ENCODE assay signal across 9 cellular contexts in the genomic region with DNA sequence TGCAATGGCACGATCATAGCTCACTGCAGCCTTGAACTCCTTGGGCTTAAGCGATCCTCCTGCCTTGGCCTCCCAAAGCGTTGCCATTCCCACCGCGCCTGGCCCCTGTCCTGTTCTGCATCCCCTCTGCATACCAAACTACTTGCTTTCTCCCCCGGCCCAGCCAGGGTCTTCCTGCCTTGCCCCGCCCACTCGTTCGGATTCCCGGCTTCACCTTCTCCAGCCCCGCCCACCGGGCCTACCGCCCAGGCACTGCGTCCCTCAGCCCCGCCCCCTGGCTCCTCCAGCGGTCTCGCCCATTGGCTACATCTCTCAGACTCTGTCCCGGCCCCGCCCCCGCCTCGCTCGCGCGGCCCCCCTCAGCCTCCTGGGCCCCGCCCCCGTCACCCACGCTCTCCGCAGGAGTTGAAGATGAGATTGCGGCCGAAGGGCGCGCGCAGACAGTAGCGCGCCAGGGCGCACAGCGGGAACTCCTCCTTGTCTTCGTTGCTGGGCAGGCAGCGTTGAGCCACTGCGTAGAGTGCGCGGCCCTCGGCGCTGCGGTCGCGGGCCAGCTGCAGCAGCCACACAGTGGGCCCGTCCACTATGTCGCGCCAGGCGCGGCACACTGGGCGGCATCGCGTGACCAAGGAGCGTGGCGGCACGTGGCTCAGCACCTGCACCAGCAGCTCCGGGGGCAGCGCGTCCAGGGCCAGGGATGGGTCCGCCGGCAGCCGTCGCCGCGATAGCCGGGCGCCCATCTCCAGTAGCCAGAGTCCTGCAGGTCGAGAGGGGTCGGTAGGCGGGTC. TPM values are rescaled to one million over a fixed set of nuclear protein-coding genes. Genes with fewer than 3 reads are reported as not detected.
DNase-seq lines count a peak whose midpoint lies in the region; ATAC-seq and FAIRE-seq lines count a peak whose summit lies in the region.
"Had no signal": no experiment of that assay in that cellular context is flagged by ENCODE, and none has a peak within 500 bp of the region (broad histone marks: within the 10 kb centered on the region; RNA-seq: fewer than 3 reads in every experiment).

No MANE protein-coding gene starts in this region.

- 9 to 13% (median 12%) methylated on average over 59 to 72 of the region's 72 CpGs for WGBS in small intestine, 3 donors

- FAIRE-seq in small intestine (lab: Jason Lieb, UNC) = no peak

- H3K27ac ChIP-seq in HUES48 (ENCODE audit: low read depth, low read length) (no peak overlapping the region), caudate nucleus (ENCODE audit: low read depth, low read length) (peak overlapping the region; percentile 77), small intestine (ENCODE audit: low read depth in 1 of 2, low read length in 1 of 2) (no peak overlapping the region)
- H3K27ac ChIP-seq: neutrophil had no signal

- no peaks in the 10 kb centered on the region for H3K27me3 ChIP-seq in HUES48 (ENCODE audit: control insufficient read depth, insufficient read depth, low read length)
- H3K27me3 ChIP-seq in small intestine (ENCODE audit: control insufficient read depth in 2 of 2, insufficient read depth in 2 of 2, low read length in 2 of 2) = no peaks in the 10 kb centered on the region

- H3K9ac ChIP-seq in HUES48 (ENCODE audit: low read depth, low read length) = peak overlapping the region; percentile 41; the same call in 1 of the 2 replicates

- H3K36me3 ChIP-seq in HUES48 (ENCODE audit: control insufficient read depth, insufficient read depth, low read length) (peaks cover 8% of the 10 kb centered on the region; the same call in 1 of the 2 replicates), small intestine (ENCODE audit: control insufficient read depth in 2 of 2, insufficient read depth in 2 of 2, low read length in 2 of 2) (no peaks in the 10 kb centered on the region)
- H3K36me3 ChIP-seq: neutrophil had no signal

- no peak for ATAC-seq in HG03135 (IDR thresholded peaks at IDR 0.05; ENCODE audit: unreplicated experiment)

- H3K9me3 ChIP-seq in HUES48 (ENCODE audit: control insufficient read depth, insufficient read depth, low read length) (no peaks in the 10 kb centered on the region), small intestine (ENCODE audit: control insufficient read depth, low read depth) (no peaks in the 10 kb centered on the region)
- H3K9me3 ChIP-seq: neutrophil had no signal

- H3K4me1 ChIP-seq in HUES48 (ENCODE audit: control insufficient read depth, insufficient read depth, low read length) (0 out of 2 replicates have a peak, but pooled peaks cover 2% of the 10 kb centered on the region), small intestine (ENCODE audit: control insufficient read depth in 2 of 2, insufficient read depth in 1 of 2, low read depth in 1 of 2, low read length in 1 of 2) (peaks cover 2 to 6% of the 10 kb centered on the region in 2 donors)

- H3K4me3 ChIP-seq in HUES48 (ENCODE audit: low read depth, low read length) = peak overlapping the region; percentile 75
- no peak overlapping the region for H3K4me3 ChIP-seq in small intestine (ENCODE audit: low read depth in 1 of 2, low read length in 2 of 2)

- peak in 13 of 14 donors; percentile 29 to 84 (median 72) for DNase-seq in C1 segment of cervical spinal cord (lab: John Stamatoyannopoulos, UW)
- DNase-seq in activated CD4-positive, CD25-positive, alpha-beta regulatory T cell treated with anti-CD3 and anti-CD28 coated beads, Interleukin-2, amount 50 U/mL, for 72 hours = peak; percentile 83
- DNase-seq in caudate nucleus (lab: John Stamatoyannopoulos, UW) = peak in 60 of 61 donors; percentile 19 to 93 (median 80)
- DNase-seq in iPS-NIHi11 (ENCODE audit: low spot score) = peak; percentile 98
- peak; percentile 78 for DNase-seq in small intestine
- no peak for DNase-seq in AML-193 (lab: John Stamatoyannopoulos, UW)

RNA-seq across cellular contexts. Expression of a gene that starts 19.0 kb away (rescaled TPM):
- 10 to 100 TPM; 64.9 to 78.2 (median 75.4) TPM for polyA plus RNA-seq in small intestine

RNA-seq across cellular contexts. Expression of a gene that starts 19.2 kb away (rescaled TPM):
- 10 to 100 TPM; 21.9 to 42.0 (median 26.2) TPM for polyA plus RNA-seq in small intestine

RNA-seq across cellular contexts. Expression of a gene that starts 25.8 kb away (rescaled TPM):
- 1 to 10 TPM; 2.4 to 9.7 (median 2.7) TPM for polyA plus RNA-seq in small intestine

RNA-seq across cellular contexts. Expression of a gene that starts 37.8 kb away (rescaled TPM):
- polyA plus RNA-seq in small intestine = 1 to 10 TPM in 1 of 3 donors, under 1 TPM in 1, not detected in 1; 0.95 to 1.9 TPM

RNA-seq across cellular contexts. Expression of a gene that starts 50.0 kb away (rescaled TPM):
- 10 to 100 TPM; 43.6 to 45.4 (median 44.0) TPM for polyA plus RNA-seq in small intestine

Comparison
In these comparisons a context has a peak if more than half of its experiments do, and no peak if none do; other contexts are left out.
1. DNase-seq: peak in C1 segment of cervical spinal cord (13 of 14), activated CD4-positive, CD25-positive, alpha-beta regulatory T cell treated with anti-CD3 and anti-CD28 coated beads, Interleukin-2, amount 50 U/mL, for 72 hours (single experiment), caudate nucleus (60 of 61), iPS-NIHi11 (single experiment) and small intestine (single experiment); none in AML-193 (0 of 2).